20 cellular contexts compared by ENCODE assay signal in the genomic region with DNA sequence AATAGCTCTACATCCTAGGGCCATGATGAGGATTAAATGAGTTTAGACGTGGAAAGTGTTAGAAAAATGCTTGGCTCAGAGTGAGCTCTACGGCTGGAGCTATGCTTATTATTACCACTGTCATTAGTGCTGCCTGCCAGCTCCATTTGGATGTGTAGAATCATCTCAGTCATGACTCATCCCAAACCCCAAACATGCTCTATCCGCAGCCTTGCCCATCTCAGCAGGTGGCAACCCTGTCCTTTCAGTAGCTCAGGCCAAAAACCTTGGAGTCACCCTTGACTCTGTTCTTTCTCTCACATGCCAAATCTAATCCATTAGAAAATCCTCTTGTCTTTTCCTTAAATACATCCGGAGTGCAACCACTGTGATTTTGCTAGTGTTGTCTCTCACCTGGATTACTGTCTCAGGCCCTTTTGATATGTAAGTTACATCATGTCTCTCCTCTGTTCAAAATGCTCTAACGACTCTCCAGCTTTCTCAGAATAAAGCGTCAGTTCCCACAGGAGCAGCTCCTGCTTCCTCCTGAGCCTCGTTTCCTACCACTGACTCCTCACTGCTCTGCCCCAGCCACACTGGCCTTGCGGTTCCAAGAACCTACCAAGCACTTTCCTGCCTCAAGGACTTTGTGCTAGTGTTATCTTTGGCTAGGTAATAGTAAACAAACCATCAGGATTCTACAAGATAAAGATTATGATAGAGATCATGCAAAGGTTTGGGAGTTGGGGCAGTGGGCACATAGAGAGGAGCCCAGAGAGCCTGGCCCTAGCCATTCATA. TPM values are rescaled to one million over a fixed set of nuclear protein-coding genes. Genes with fewer than 3 reads are reported as not detected.
A peak's percentile ranks its signal among the peaks of the same experiment; 100 is the strongest.
DNase-seq lines count a peak whose midpoint lies in the region; ATAC-seq and TF ChIP-seq lines count a peak whose summit lies in the region.
"Had no signal": no experiment of that assay in that cellular context is flagged by ENCODE, and none has a peak within 500 bp of the region (broad histone marks: within the 10 kb centered on the region; RNA-seq: fewer than 3 reads in every experiment).

No MANE protein-coding gene starts in this region.

- no peaks in the 10 kb centered on the region for H4K20me1 ChIP-seq in GM23248 (ENCODE audit: insufficient read depth)

- H3K4me3 ChIP-seq in GM23248 (no peak overlapping the region), NB4 (ENCODE audit: low read depth, low read length) (no peak overlapping the region), WERI-Rb-1 (ENCODE audit: low read depth, low read length) (no peak overlapping the region)
- H3K4me3 ChIP-seq: gastrocnemius medialis, left ventricle myocardium inferior, Peyer's patch, smooth muscle cell, tibial nerve had no signal

- H3K9me3 ChIP-seq in GM23248 (ENCODE audit: low read depth), result no peaks in the 10 kb centered on the region
- no peaks in the 10 kb centered on the region for H3K9me3 ChIP-seq in WERI-Rb-1 (ENCODE audit: severe bottlenecking)
- H3K9me3 ChIP-seq: gastrocnemius medialis, left ventricle myocardium inferior, Peyer's patch, tibial nerve had no signal

- H3K79me2 ChIP-seq in GM23248 (ENCODE audit: insufficient read depth), result no peaks in the 10 kb centered on the region
- H3K79me2 ChIP-seq: parathyroid adenoma had no signal

- no peak overlapping the region for H2AFZ ChIP-seq in GM23248
- H2AFZ ChIP-seq: parathyroid adenoma had no signal

- H3K27ac Mint-ChIP-seq in activated naive CD4-positive, alpha-beta T cell treated with anti-CD3 and anti-CD28 coated beads, Interleukin-2, amount 50 U/mL, for 72 hours, result no peak overlapping the region
- H3K27ac Mint-ChIP-seq: activated CD8-positive, alpha-beta T cell treated with anti-CD3 and anti-CD28 coated beads, Interleukin-2, amount 10 ng/mL, durations not matched to agents 7 days and 5 days; T-cell had no signal

- no peak for TF ChIP-seq CTCF in NB4 (IDR thresholded peaks at IDR 0.05; ENCODE audit: low read depth, low read length)
- 0 out of 2 replicates have a peak, but pooled peaks have one; percentile 8 for TF ChIP-seq CTCF in WERI-Rb-1 (IDR thresholded peaks at IDR 0.05; ENCODE audit: low read depth, low read length)

- no peaks in the 10 kb centered on the region for H3K36me3 Mint-ChIP-seq in activated naive CD4-positive, alpha-beta T cell treated with anti-CD3 and anti-CD28 coated beads, Interleukin-2, amount 50 U/mL, for 72 hours
- H3K36me3 Mint-ChIP-seq: T-cell had no signal

- peaks cover 12% of the 10 kb centered on the region for H3K27me3 ChIP-seq in GM23248 (replicated peaks; ENCODE audit: insufficient read depth)
- no peaks in the 10 kb centered on the region for H3K27me3 ChIP-seq in WERI-Rb-1 (ENCODE audit: insufficient read depth, low read depth, severe bottlenecking)

- no peaks in the 10 kb centered on the region for H3K9me3 Mint-ChIP-seq in activated naive CD4-positive, alpha-beta T cell treated with anti-CD3 and anti-CD28 coated beads, Interleukin-2, amount 50 U/mL, for 72 hours
- H3K9me3 Mint-ChIP-seq: T-cell had no signal

- TF ChIP-seq POLR2A in NB4 (IDR thresholded peaks at IDR 0.05; ENCODE audit: extremely low read depth, insufficient read length), result no peak

- H3K36me3 ChIP-seq in GM23248 (ENCODE audit: low read depth), result no peaks in the 10 kb centered on the region
- no peaks in the 10 kb centered on the region for H3K36me3 ChIP-seq in WERI-Rb-1
- H3K36me3 ChIP-seq: gastrocnemius medialis, left ventricle myocardium inferior, Peyer's patch, tibial nerve had no signal

- H3K27ac ChIP-seq in GM23248 (no peak overlapping the region), WERI-Rb-1 (no peak overlapping the region)
- H3K27ac ChIP-seq: gastrocnemius medialis, KMS-11, left ventricle myocardium inferior, parathyroid adenoma, Peyer's patch, tibial nerve had no signal

- no peaks in the 10 kb centered on the region for H3F3A ChIP-seq in GM23248 (ENCODE audit: insufficient read depth)

- intact Hi-C loops in posterior vena cava (cut with DNase I), result no loop called here

- H3K9me2 ChIP-seq in GM23248 (ENCODE audit: insufficient read depth), result no peaks in the 10 kb centered on the region

- ATAC-seq in activated naive CD4-positive, alpha-beta T cell treated with anti-CD3 and anti-CD28 coated beads, Interleukin-2, amount 50 U/mL, for 72 hours, result no peak
- ATAC-seq in stimulated activated naive CD8-positive, alpha-beta T cell treated with anti-CD3 and anti-CD28 coated beads, Interleukin-15, Interleukin-2, amounts not matched to agents 100 U/mL and 50 U/mL, for 24 hours, result no peak
- ATAC-seq: activated CD8-positive, alpha-beta T cell treated with anti-CD3 and anti-CD28 coated beads, Interleukin-2, amount 10 ng/mL, durations not matched to agents 7 days and 5 days; gastrocnemius medialis; T-cell had no signal

- H3K4me2 ChIP-seq in GM23248 (ENCODE audit: unreplicated experiment), result no peak overlapping the region
- H3K4me2 ChIP-seq: KMS-11, smooth muscle cell had no signal

- in situ Hi-C loops in GM23248 (cut with MboI), result no loop called here

- 39 to 42% methylated on average over 8 of the region's 8 CpGs for WGBS in GM23248 (ENCODE audit: low coverage in 1 of 2, low lambda C conversion rate in 2 of 2, missing lambda C conversion rate in 2 of 2), 2 experiments

- H3K4me1 ChIP-seq in GM23248 (ENCODE audit: insufficient read depth), result no peaks in the 10 kb centered on the region
- H3K4me1 ChIP-seq: parathyroid adenoma had no signal

- DNase-seq in GM23248, result peak; percentile 56
- peak; percentile 40 for DNase-seq in NB4 (ENCODE audit: low read depth)
- DNase-seq in WERI-Rb-1, result peak; percentile 41
- peak; percentile 3 for DNase-seq in posterior vena cava (ENCODE audit: low spot score)
- no peak for DNase-seq in activated naive CD4-positive, alpha-beta T cell treated with anti-CD3 and anti-CD28 coated beads, Interleukin-2, amount 50 U/mL, for 72 hours (ENCODE audit: low spot score in 2 of 2)
- DNase-seq in T-helper 9 cell, result no peak
- no peak for DNase-seq in stimulated activated naive CD8-positive, alpha-beta T cell treated with anti-CD3 and anti-CD28 coated beads, Interleukin-15, Interleukin-2, amounts not matched to agents 100 U/mL and 50 U/mL, for 24 hours
- DNase-seq: activated CD8-positive, alpha-beta T cell treated with anti-CD3 and anti-CD28 coated beads, Interleukin-2, amount 10 ng/mL, durations not matched to agents 7 days and 5 days; DMS53; gastrocnemius medialis; left ventricle myocardium inferior; NCI-H187; NCI-H524 treated with DMSO at 0.1 percent for 48 hours; T-cell had no signal

- H3K9ac ChIP-seq in GM23248, result no peak overlapping the region
- H3K9ac ChIP-seq: KMS-11, parathyroid adenoma had no signal

RNA-seq across cellular contexts. Expression of a gene that starts 10.5 kb away (rescaled TPM):
- total RNA-seq in GM23248 (2014; rRNA removed; shearing (Covaris generic)), result not detected in 2 replicates
- polyA plus RNA-seq in GM23248 (2016; fragmentation: Nextera tagmentation; extraction: Ambion mirVana), result not detected in 2 replicates
- not detected for total RNA-seq in posterior vena cava
- not detected for total RNA-seq in activated naive CD4-positive, alpha-beta T cell treated with anti-CD3 and anti-CD28 coated beads, Interleukin-2, amount 50 U/mL, for 72 hours
- total RNA-seq: activated CD8-positive, alpha-beta T cell treated with anti-CD3 and anti-CD28 coated beads, Interleukin-2, amount 10 ng/mL, durations not matched to agents 7 days and 5 days; cerebellum; gastrocnemius medialis; left ventricle myocardium inferior; smooth muscle cell; T-cell; tibial nerve had no signal
- polyA plus RNA-seq: smooth muscle cell had no signal

RNA-seq across cellular contexts. Expression of a gene that starts 51.0 kb away (rescaled TPM):
- 290 and 301 TPM in 2 replicates for total RNA-seq in GM23248 (2014; rRNA removed; shearing (Covaris generic))
- polyA plus RNA-seq in GM23248 (2016; fragmentation: Nextera tagmentation; extraction: Ambion mirVana), result 310 and 319 TPM in 2 replicates
- 100 to 1,000 TPM in 1 of 2 donors, 10 to 100 TPM in 1; 89.4 to 114 TPM for total RNA-seq in posterior vena cava
- total RNA-seq in activated naive CD4-positive, alpha-beta T cell treated with anti-CD3 and anti-CD28 coated beads, Interleukin-2, amount 50 U/mL, for 72 hours, result 100 to 1,000 TPM; 295 to 308 TPM

RNA-seq across cellular contexts. Expression of a gene that starts 53.1 kb away (rescaled TPM):
- total RNA-seq in GM23248 (2014; rRNA removed; shearing (Covaris generic)), result not detected in 2 replicates
- not detected in 2 replicates for polyA plus RNA-seq in GM23248 (2016; fragmentation: Nextera tagmentation; extraction: Ambion mirVana)
- not detected for total RNA-seq in posterior vena cava
- not detected for total RNA-seq in activated naive CD4-positive, alpha-beta T cell treated with anti-CD3 and anti-CD28 coated beads, Interleukin-2, amount 50 U/mL, for 72 hours
- total RNA-seq: activated CD8-positive, alpha-beta T cell treated with anti-CD3 and anti-CD28 coated beads, Interleukin-2, amount 10 ng/mL, durations not matched to agents 7 days and 5 days; gastrocnemius medialis; left ventricle myocardium inferior; Peyer's patch; smooth muscle cell; T-cell; tibial nerve had no signal
- polyA plus RNA-seq: smooth muscle cell had no signal

Comparison
In these comparisons a context has a peak if more than half of its experiments do, and no peak if none do; other contexts are left out.
1. DNase-seq: peak in GM23248 (single experiment), NB4 (single experiment), WERI-Rb-1 (single experiment) and posterior vena cava (single experiment); none in activated naive CD4-positive, alpha-beta T cell treated with anti-CD3 and anti-CD28 coated beads, Interleukin-2, amount 50 U/mL, for 72 hours (0 of 2), T-helper 9 cell (single experiment) and stimulated activated naive CD8-positive, alpha-beta T cell treated with anti-CD3 and anti-CD28 coated beads, Interleukin-15, Interleukin-2, amounts not matched to agents 100 U/mL and 50 U/mL, for 24 hours (single experiment).